Comparison of ENCODE assay signal across 1 cellular context in genomic region chr2:170639635-170640034, GRCh38.
TF ChIP-seq lines count a peak whose summit lies in the region.

No MANE protein-coding gene starts in this region.

TF ChIP-seq in K562, 482 proteins besides CTCF, POLR2A, EP300 and RAD21 (continued from another document):
- TF ChIP-seq CBFA2T3 (IDR thresholded peaks at IDR 0.05) (no peak), MAFF (IDR thresholded peaks at IDR 0.05; ENCODE audit: low read length) (peak; percentile 7; the same call in 1 of the 2 replicates), TEAD4 (IDR thresholded peaks at IDR 0.05; ENCODE audit: low read length) (no peak), TEAD4 (CRISPR knock-in tag; IDR thresholded peaks at IDR 0.05; ENCODE audit: borderline replicate concordance) (no peak), CXXC5 (CRISPR knock-in tag; IDR thresholded peaks at IDR 0.05) (no peak), NONO (IDR thresholded peaks at IDR 0.05; ENCODE audit: low read depth in 2 of 2, low read length in 1 of 2) (no peak), KDM4B (IDR thresholded peaks at IDR 0.05; ENCODE audit: borderline replicate concordance in 2 of 2, low read depth in 1 of 2) (no peak), NRF1 (conservative IDR thresholded peaks at IDR 0.05 in 1 of 2, IDR thresholded peaks at IDR 0.05 in 1 of 2) (no peak), C11orf30 (IDR thresholded peaks at IDR 0.05; ENCODE audit: low read depth) (peak; percentile 61; the same call in 1 of the 2 replicates), SMARCE1 (IDR thresholded peaks at IDR 0.05) (no peak)
- TF ChIP-seq, protein P1, sequence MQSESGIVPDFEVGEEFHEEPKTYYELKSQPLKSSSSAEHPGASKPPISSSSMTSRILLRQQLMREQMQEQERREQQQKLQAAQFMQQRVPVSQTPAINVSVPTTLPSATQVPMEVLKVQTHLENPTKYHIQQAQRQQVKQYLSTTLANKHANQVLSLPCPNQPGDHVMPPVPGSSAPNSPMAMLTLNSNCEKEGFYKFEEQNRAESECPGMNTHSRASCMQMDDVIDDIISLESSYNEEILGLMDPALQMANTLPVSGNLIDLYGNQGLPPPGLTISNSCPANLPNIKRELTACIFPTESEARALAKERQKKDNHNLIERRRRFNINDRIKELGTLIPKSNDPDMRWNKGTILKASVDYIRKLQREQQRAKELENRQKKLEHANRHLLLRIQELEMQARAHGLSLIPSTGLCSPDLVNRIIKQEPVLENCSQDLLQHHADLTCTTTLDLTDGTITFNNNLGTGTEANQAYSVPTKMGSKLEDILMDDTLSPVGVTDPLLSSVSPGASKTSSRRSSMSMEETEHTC (IDR thresholded peaks at IDR 0.05): no peak
- TF ChIP-seq, protein P2, sequence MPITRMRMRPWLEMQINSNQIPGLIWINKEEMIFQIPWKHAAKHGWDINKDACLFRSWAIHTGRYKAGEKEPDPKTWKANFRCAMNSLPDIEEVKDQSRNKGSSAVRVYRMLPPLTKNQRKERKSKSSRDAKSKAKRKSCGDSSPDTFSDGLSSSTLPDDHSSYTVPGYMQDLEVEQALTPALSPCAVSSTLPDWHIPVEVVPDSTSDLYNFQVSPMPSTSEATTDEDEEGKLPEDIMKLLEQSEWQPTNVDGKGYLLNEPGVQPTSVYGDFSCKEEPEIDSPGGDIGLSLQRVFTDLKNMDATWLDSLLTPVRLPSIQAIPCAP (CRISPR knock-in tag; IDR thresholded peaks at IDR 0.05; ENCODE audit: borderline replicate concordance): no peak
- TF ChIP-seq, protein P3, sequence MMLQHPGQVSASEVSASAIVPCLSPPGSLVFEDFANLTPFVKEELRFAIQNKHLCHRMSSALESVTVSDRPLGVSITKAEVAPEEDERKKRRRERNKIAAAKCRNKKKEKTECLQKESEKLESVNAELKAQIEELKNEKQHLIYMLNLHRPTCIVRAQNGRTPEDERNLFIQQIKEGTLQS (IDR thresholded peaks at IDR 0.05): no peak
- TF ChIP-seq, protein P3 (CRISPR knock-in tag; conservative IDR thresholded peaks at IDR 0.05): no peak
- TF ChIP-seq, protein P4, sequence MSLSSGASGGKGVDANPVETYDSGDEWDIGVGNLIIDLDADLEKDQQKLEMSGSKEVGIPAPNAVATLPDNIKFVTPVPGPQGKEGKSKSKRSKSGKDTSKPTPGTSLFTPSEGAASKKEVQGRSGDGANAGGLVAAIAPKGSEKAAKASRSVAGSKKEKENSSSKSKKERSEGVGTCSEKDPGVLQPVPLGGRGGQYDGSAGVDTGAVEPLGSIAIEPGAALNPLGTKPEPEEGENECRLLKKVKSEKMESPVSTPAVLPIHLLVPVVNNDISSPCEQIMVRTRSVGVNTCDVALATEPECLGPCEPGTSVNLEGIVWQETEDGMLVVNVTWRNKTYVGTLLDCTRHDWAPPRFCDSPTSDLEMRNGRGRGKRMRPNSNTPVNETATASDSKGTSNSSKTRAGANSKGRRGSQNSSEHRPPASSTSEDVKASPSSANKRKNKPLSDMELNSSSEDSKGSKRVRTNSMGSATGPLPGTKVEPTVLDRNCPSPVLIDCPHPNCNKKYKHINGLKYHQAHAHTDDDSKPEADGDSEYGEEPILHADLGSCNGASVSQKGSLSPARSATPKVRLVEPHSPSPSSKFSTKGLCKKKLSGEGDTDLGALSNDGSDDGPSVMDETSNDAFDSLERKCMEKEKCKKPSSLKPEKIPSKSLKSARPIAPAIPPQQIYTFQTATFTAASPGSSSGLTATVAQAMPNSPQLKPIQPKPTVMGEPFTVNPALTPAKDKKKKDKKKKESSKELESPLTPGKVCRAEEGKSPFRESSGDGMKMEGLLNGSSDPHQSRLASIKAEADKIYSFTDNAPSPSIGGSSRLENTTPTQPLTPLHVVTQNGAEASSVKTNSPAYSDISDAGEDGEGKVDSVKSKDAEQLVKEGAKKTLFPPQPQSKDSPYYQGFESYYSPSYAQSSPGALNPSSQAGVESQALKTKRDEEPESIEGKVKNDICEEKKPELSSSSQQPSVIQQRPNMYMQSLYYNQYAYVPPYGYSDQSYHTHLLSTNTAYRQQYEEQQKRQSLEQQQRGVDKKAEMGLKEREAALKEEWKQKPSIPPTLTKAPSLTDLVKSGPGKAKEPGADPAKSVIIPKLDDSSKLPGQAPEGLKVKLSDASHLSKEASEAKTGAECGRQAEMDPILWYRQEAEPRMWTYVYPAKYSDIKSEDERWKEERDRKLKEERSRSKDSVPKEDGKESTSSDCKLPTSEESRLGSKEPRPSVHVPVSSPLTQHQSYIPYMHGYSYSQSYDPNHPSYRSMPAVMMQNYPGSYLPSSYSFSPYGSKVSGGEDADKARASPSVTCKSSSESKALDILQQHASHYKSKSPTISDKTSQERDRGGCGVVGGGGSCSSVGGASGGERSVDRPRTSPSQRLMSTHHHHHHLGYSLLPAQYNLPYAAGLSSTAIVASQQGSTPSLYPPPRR (CRISPR knock-in tag; IDR thresholded peaks at IDR 0.05; ENCODE audit: borderline replicate concordance): no peak
